ENCODE assay signal across 6 cellular contexts in the genomic region with DNA sequence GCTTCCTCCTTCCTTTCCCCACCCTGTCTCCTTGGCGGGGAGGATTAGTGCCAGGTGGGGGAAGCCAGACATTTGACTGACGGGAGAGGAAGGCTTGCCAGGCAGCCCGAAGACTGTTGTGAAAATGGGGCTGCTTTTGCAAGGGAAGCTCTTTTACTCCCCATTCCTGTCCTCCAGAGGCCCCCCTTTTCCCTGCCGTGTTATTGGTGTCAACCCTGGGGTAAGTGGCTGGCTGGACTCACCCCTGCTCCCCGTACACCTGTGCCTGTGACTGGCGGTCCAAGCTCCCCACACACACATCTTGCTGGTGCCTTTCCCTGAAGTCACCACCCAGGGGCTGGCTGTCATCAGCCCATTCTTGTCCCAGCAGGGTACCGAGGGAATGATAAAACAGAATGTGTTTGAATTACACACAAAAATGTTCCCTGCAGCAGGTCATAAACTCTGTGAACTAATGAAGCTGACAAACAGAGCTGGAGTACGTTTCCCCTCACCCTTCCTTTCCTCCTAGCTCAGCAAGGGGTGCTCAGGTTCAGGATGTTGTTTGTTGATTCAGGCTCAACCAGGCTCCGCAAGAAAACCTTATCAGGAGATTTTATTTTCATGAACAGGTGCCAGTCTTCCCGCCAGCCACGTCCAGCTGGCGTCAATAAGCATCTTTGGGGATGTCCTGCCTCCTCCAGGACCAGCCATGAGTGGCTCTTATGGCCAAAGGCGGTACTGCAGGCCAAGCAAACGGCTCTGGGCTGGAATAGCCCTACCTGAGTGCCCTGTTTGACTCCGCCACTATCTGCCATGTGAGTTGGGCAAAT. TPM values are rescaled to one million over a fixed set of nuclear protein-coding genes. Genes with fewer than 3 reads are reported as not detected.
DNase-seq lines count a peak whose midpoint lies in the region; ATAC-seq, FAIRE-seq and TF ChIP-seq lines count a peak whose summit lies in the region.

No MANE protein-coding gene starts in this region.

- in situ Hi-C loops in GM12878 (cut with MboI), result no loop called here

- no peak for TF ChIP-seq EP300 in GM12878 (IDR thresholded peaks at IDR 0.05; ENCODE audit: borderline replicate concordance in 1 of 2, control insufficient read depth in 1 of 2, low read depth in 2 of 2, low read length in 2 of 2)

- peaks cover 3% of the 10 kb centered on the region for H3K79me2 ChIP-seq in GM12878 (ENCODE audit: control insufficient read depth, insufficient read depth, low read length)

- CTCF ChIA-PET in GM12878 (lab: Yijun Ruan, JAX), result interaction anchor here (0.6 to 4.3 kb wide), 20 partner anchors 9 to 314 kb away, joined by 3 to 30 read pairs (median 5); a partner anchor contains a TSS

- no peaks in the 10 kb centered on the region for H3K9me3 ChIP-seq in GM12878 (replicated peaks; ENCODE audit: control insufficient read depth, insufficient read depth, low read length)
- no peaks in the 10 kb centered on the region for H3K9me3 ChIP-seq in neutrophil

- RAD21 ChIA-PET in GM12878 (lab: Charles Lee; ENCODE audit: unreplicated experiment), result interaction anchor here (0.9 to 1.9 kb wide), 9 partner anchors 9 to 144 kb away, joined by 3 to 9 read pairs (median 3); a partner anchor contains a TSS

- TF ChIP-seq RAD21 in GM12878 (IDR thresholded peaks at IDR 0.05; ENCODE audit: insufficient read depth, low read depth, low read length), result peak; percentile 39

- POLR2A ChIA-PET in GM12878 (lab: Charles Lee), result interaction anchor here (0.6 to 1.6 kb wide), 4 partner anchors 12 to 99 kb away, joined by 3 to 4 read pairs (median 3); no protein-coding TSS in a partner anchor

- BruUV-seq in GM12878 (replicated peaks; lab: Mats Ljungman, UMichigan), result no TSS peak

- TF ChIP-seq POLR2A in GM12878 (IDR thresholded peaks at IDR 0.05; ENCODE audit: low read depth, low read length), result no peak

- 32% methylated on average over 14 of the region's 15 CpGs for WGBS in GM12878 (ENCODE audit: insufficient coverage, insufficient replicate concordance, low lambda C conversion rate, missing lambda C conversion rate)

- H3K4me1 ChIP-seq in GM12878 (ENCODE audit: control insufficient read depth, insufficient read depth, low read length) (peaks cover 12% of the 10 kb centered on the region; the same call in 1 of the 2 replicates), neutrophil (ENCODE audit: control insufficient read depth in 1 of 2, insufficient read depth in 1 of 2, low read depth in 1 of 2, low read length in 1 of 2) (peaks cover 26 to 29% of the 10 kb centered on the region in 2 experiments)

- SMC1A ChIA-PET in GM12878 (lab: Charles Lee; ENCODE audit: uncharacterized antibody, unreplicated experiment), result interaction anchor here (0.7 to 1.6 kb wide), 8 partner anchors 9 to 148 kb away, joined by 3 to 7 read pairs (median 4); no protein-coding TSS in a partner anchor

- TF ChIP-seq CTCF in GM12878 (IDR thresholded peaks at IDR 0.05 in 2 of 3, conservative IDR thresholded peaks at IDR 0.05 in 1 of 3; ENCODE audit: control insufficient read depth in 2 of 3, extremely low read depth in 1 of 3, insufficient read depth in 1 of 3, low read depth in 3 of 3, low read length in 3 of 3) (peak; percentile 66 to 88 (median 77)), neutrophil (IDR thresholded peaks at IDR 0.05) (peak; percentile 82)

- H3K9ac ChIP-seq in GM12878 (ENCODE audit: control insufficient read depth, insufficient read depth, low read length), result no peak overlapping the region

- H3K36me3 ChIP-seq in GM12878 (ENCODE audit: control insufficient read depth in 2 of 2, insufficient read depth in 2 of 2, low read length in 1 of 2) (no peaks in the 10 kb centered on the region), neutrophil (peaks cover 39% of the 10 kb centered on the region)

- H3K4me3 ChIP-seq in GM12878 (no peak overlapping the region), neutrophil (ENCODE audit: low read depth in 1 of 2, low read length in 1 of 2) (no peak overlapping the region)

- H2AFZ ChIP-seq in GM12878 (ENCODE audit: control insufficient read depth, low read depth, low read length), result no peak overlapping the region

- H3K4me2 ChIP-seq in GM12878 (ENCODE audit: control insufficient read depth, insufficient read depth), result no peak overlapping the region

- no peaks in the 10 kb centered on the region for H4K20me1 ChIP-seq in GM12878 (ENCODE audit: control insufficient read depth, insufficient read depth)

- DNase-seq in ELF-1 (ENCODE audit: low read depth, low spot score) (peak; percentile 75), NCI-H1417 (lab: John Stamatoyannopoulos, UW) (peak; percentile 80 to 95 (median 81)), GM12878 (ENCODE audit: low read depth, low spot score) (no peak), pons (ENCODE audit: low spot score) (no peak)

- intact Hi-C loops in GM12878 (cut with micrococcal nuclease; ENCODE audit: unreplicated experiment), result no loop called here

- H3K27me3 ChIP-seq in GM12878 (replicated peaks in 1 of 2; ENCODE audit: control insufficient read depth in 2 of 2, insufficient read depth in 2 of 2, low read length in 1 of 2) (no peaks in the 10 kb centered on the region; a peak in 1 of 4 replicates), neutrophil (no peaks in the 10 kb centered on the region)

- FAIRE-seq in GM12878 (lab: Jason Lieb, UNC), result peak; percentile 54

- no peak overlapping the region for H3K27ac ChIP-seq in GM12878 (ENCODE audit: control insufficient read depth, insufficient read depth)
- peak overlapping the region; percentile 33 for H3K27ac ChIP-seq in neutrophil

- ATAC-seq in GM12878 (peak; percentile 61), GM21381 (IDR thresholded peaks at IDR 0.05; ENCODE audit: unreplicated experiment) (no peak)

RNA-seq across cellular contexts. Expression of a gene that starts 4.3 kb away (rescaled TPM):
- 11.3 and 11.4 TPM in 2 replicates for total RNA-seq in GM12878 (2013; cell fraction: nucleolus; rRNA removed)
- 5.6 and 6.1 TPM in 2 replicates for total RNA-seq in GM12878 (2014; rRNA removed)
- 4.1 and 5.6 TPM in 2 replicates for total RNA-seq in GM12878 (2014; rRNA removed; fragmentation: Illumina TruSeq; extraction: Trizol)
- total RNA-seq in GM12878 (2021), result 11.6 and 11.7 TPM in 2 replicates
- 4.5 TPM for polyA plus RNA-seq in GM12878 (2011; ENCODE audit: low read depth)
- 2.4 and 5.2 TPM in 2 replicates for polyA plus RNA-seq in GM12878 (2011; rRNA removed)
- polyA plus RNA-seq in GM12878 (2011; cell fraction: cytosol; rRNA removed), result 9.5 and 11.2 TPM in 2 replicates
- polyA plus RNA-seq in GM12878 (2011; cell fraction: nucleus; rRNA removed), result 8.6 and 10.6 TPM in 2 replicates
- polyA plus RNA-seq in GM12878 (2012), result 9.2 and 11.8 TPM in 2 replicates
- polyA plus RNA-seq in GM12878 (2014; fragmentation: Illumina TruSeq; extraction: Trizol), result 2.9 and 6.5 TPM in 2 replicates
- polyA plus RNA-seq in GM12878 (2014; fragmentation: Nextera tagmentation; extraction: Ambion mirVana), result 1 to 10 TPM; 1.5 to 4.3 TPM
- 6.9 and 10.9 TPM in 2 replicates for polyA plus RNA-seq in GM12878 (2014; rRNA removed)
- 10 to 100 TPM; 15.7 to 19.8 TPM for polyA plus RNA-seq in GM12878 (2016; fragmentation: Nextera tagmentation; extraction: Ambion mirVana)
- polyA minus RNA-seq in GM12878 (2011; rRNA and poly(A)+ RNA removed), result 7.3 and 10.3 TPM in 2 replicates
- 3.5 and 6.9 TPM in 2 replicates for polyA minus RNA-seq in GM12878 (2011; cell fraction: cytosol; rRNA and poly(A)+ RNA removed)
- polyA minus RNA-seq in GM12878 (2011; cell fraction: nucleus; rRNA and poly(A)+ RNA removed), result 5.9 and 11.0 TPM in 2 replicates

RNA-seq across cellular contexts. Expression of a gene that starts 17.7 kb away (rescaled TPM):
- total RNA-seq in GM12878 (2013; cell fraction: nucleolus; rRNA removed), result 4.4 and 6.6 TPM in 2 replicates
- total RNA-seq in GM12878 (2014; rRNA removed), result 0.76 and 1.2 TPM in 2 replicates
- 0.88 and 0.94 TPM in 2 replicates for total RNA-seq in GM12878 (2014; rRNA removed; fragmentation: Illumina TruSeq; extraction: Trizol)
- total RNA-seq in GM12878 (2021), result 3.1 and 3.4 TPM in 2 replicates
- polyA plus RNA-seq in GM12878 (2011; ENCODE audit: low read depth), result 0.83 TPM
- polyA plus RNA-seq in GM12878 (2011; rRNA removed), result 0.17 and 0.30 TPM in 2 replicates
- 0.57 and 0.84 TPM in 2 replicates for polyA plus RNA-seq in GM12878 (2011; cell fraction: cytosol; rRNA removed)
- 2.8 and 2.9 TPM in 2 replicates for polyA plus RNA-seq in GM12878 (2011; cell fraction: nucleus; rRNA removed)
- 2.9 and 4.1 TPM in 2 replicates for polyA plus RNA-seq in GM12878 (2012)
- 0.17 and 0.84 TPM in 2 replicates for polyA plus RNA-seq in GM12878 (2014; fragmentation: Illumina TruSeq; extraction: Trizol)
- polyA plus RNA-seq in GM12878 (2014; fragmentation: Nextera tagmentation; extraction: Ambion mirVana), result under 1 TPM; 0.03 to 0.16 TPM
- polyA plus RNA-seq in GM12878 (2014; rRNA removed), result 2.4 and 3.0 TPM in 2 replicates
- 1 to 10 TPM in 1 of 2 experiments, under 1 TPM in 1; 0.98 to 1.0 TPM for polyA plus RNA-seq in GM12878 (2016; fragmentation: Nextera tagmentation; extraction: Ambion mirVana)
- 0.22 and 0.41 TPM in 2 replicates for polyA minus RNA-seq in GM12878 (2011; rRNA and poly(A)+ RNA removed)
- polyA minus RNA-seq in GM12878 (2011; cell fraction: cytosol; rRNA and poly(A)+ RNA removed), result 0.53 and 0.94 TPM in 2 replicates
- 0.73 and 0.96 TPM in 2 replicates for polyA minus RNA-seq in GM12878 (2011; cell fraction: nucleus; rRNA and poly(A)+ RNA removed)

RNA-seq across cellular contexts. Expression of a gene that starts 26.1 kb away (rescaled TPM):
- total RNA-seq in GM12878 (2013; cell fraction: nucleolus; rRNA removed), result 22.0 and 36.6 TPM in 2 replicates
- total RNA-seq in GM12878 (2014; rRNA removed) (115 and 144 TPM in 2 replicates), GM12878 (2014; rRNA removed; fragmentation: Illumina TruSeq; extraction: Trizol) (41.6 and 43.7 TPM in 2 replicates), GM12878 (2021) (86.3 and 88.5 TPM in 2 replicates)
- 15.1 TPM for polyA plus RNA-seq in GM12878 (2011; ENCODE audit: low read depth)
- polyA plus RNA-seq in GM12878 (2011; rRNA removed) (17.4 and 40.2 TPM in 2 replicates), GM12878 (2014; fragmentation: Illumina TruSeq; extraction: Trizol) (10.4 and 24.2 TPM in 2 replicates), GM12878 (2014; fragmentation: Nextera tagmentation; extraction: Ambion mirVana) (1 to 10 TPM; 3.7 to 9.8 TPM), GM12878 (2014; rRNA removed) (158 and 188 TPM in 2 replicates), GM12878 (2016; fragmentation: Nextera tagmentation; extraction: Ambion mirVana) (100 to 1,000 TPM; 116 to 129 TPM)
- polyA plus RNA-seq in GM12878 (2011; cell fraction: cytosol; rRNA removed), result 45.1 and 76.6 TPM in 2 replicates
- polyA plus RNA-seq in GM12878 (2011; cell fraction: nucleus; rRNA removed), result 82.6 and 87.6 TPM in 2 replicates
- 49.7 and 55.2 TPM in 2 replicates for polyA plus RNA-seq in GM12878 (2012)
- polyA minus RNA-seq in GM12878 (2011; rRNA and poly(A)+ RNA removed), result 10.6 and 15.4 TPM in 2 replicates
- 7.4 and 11.4 TPM in 2 replicates for polyA minus RNA-seq in GM12878 (2011; cell fraction: cytosol; rRNA and poly(A)+ RNA removed)
- 20.4 and 32.2 TPM in 2 replicates for polyA minus RNA-seq in GM12878 (2011; cell fraction: nucleus; rRNA and poly(A)+ RNA removed)

RNA-seq across cellular contexts. Expression of a gene that starts 48.8 kb away (rescaled TPM):
- 43.4 and 56.9 TPM in 2 replicates for total RNA-seq in GM12878 (2013; cell fraction: nucleolus; rRNA removed)
- total RNA-seq in GM12878 (2014; rRNA removed) (150 and 158 TPM in 2 replicates), GM12878 (2014; rRNA removed; fragmentation: Illumina TruSeq; extraction: Trizol) (324 and 357 TPM in 2 replicates), GM12878 (2021) (316 and 327 TPM in 2 replicates)
- polyA plus RNA-seq in GM12878 (2011; ENCODE audit: low read depth), result 208 TPM
- polyA plus RNA-seq in GM12878 (2011; rRNA removed) (79.7 and 112 TPM in 2 replicates), GM12878 (2014; fragmentation: Illumina TruSeq; extraction: Trizol) (101 and 318 TPM in 2 replicates), GM12878 (2014; fragmentation: Nextera tagmentation; extraction: Ambion mirVana) (100 to 1,000 TPM in 1 of 2 experiments, 10 to 100 TPM in 1; 95.9 to 140 TPM), GM12878 (2014; rRNA removed) (339 and 341 TPM in 2 replicates), GM12878 (2016; fragmentation: Nextera tagmentation; extraction: Ambion mirVana) (100 to 1,000 TPM; 648 to 651 TPM)
- polyA plus RNA-seq in GM12878 (2011; cell fraction: cytosol; rRNA removed), result 288 and 290 TPM in 2 replicates
- polyA plus RNA-seq in GM12878 (2011; cell fraction: nucleus; rRNA removed), result 199 and 203 TPM in 2 replicates
- polyA plus RNA-seq in GM12878 (2012), result 277 and 284 TPM in 2 replicates
- polyA minus RNA-seq in GM12878 (2011; rRNA and poly(A)+ RNA removed), result 39.5 and 98.5 TPM in 2 replicates
- polyA minus RNA-seq in GM12878 (2011; cell fraction: cytosol; rRNA and poly(A)+ RNA removed), result 111 and 140 TPM in 2 replicates
- polyA minus RNA-seq in GM12878 (2011; cell fraction: nucleus; rRNA and poly(A)+ RNA removed), result 46.9 and 65.1 TPM in 2 replicates

RNA-seq across cellular contexts. Expression of a gene that starts 58.5 kb away (rescaled TPM):
- 9.1 and 11.1 TPM in 2 replicates for total RNA-seq in GM12878 (2013; cell fraction: nucleolus; rRNA removed)
- total RNA-seq in GM12878 (2014; rRNA removed), result 13.6 and 14.2 TPM in 2 replicates
- 11.9 and 13.3 TPM in 2 replicates for total RNA-seq in GM12878 (2014; rRNA removed; fragmentation: Illumina TruSeq; extraction: Trizol)
- total RNA-seq in GM12878 (2021), result 16.7 and 16.8 TPM in 2 replicates
- 9.5 TPM for polyA plus RNA-seq in GM12878 (2011; ENCODE audit: low read depth)
- polyA plus RNA-seq in GM12878 (2011; rRNA removed), result 27.5 and 32.3 TPM in 2 replicates
- 27.2 and 28.9 TPM in 2 replicates for polyA plus RNA-seq in GM12878 (2011; cell fraction: cytosol; rRNA removed)
- 17.1 and 18.6 TPM in 2 replicates for polyA plus RNA-seq in GM12878 (2011; cell fraction: nucleus; rRNA removed)
- 11.4 and 12.4 TPM in 2 replicates for polyA plus RNA-seq in GM12878 (2012)
- 17.3 and 20.0 TPM in 2 replicates for polyA plus RNA-seq in GM12878 (2014; fragmentation: Illumina TruSeq; extraction: Trizol)
- polyA plus RNA-seq in GM12878 (2014; fragmentation: Nextera tagmentation; extraction: Ambion mirVana), result 1 to 10 TPM; 1.5 to 2.2 TPM
- 15.6 and 16.1 TPM in 2 replicates for polyA plus RNA-seq in GM12878 (2014; rRNA removed)
- polyA plus RNA-seq in GM12878 (2016; fragmentation: Nextera tagmentation; extraction: Ambion mirVana), result 1 to 10 TPM; 1.5 to 4.5 TPM
- 15.0 and 21.0 TPM in 2 replicates for polyA minus RNA-seq in GM12878 (2011; rRNA and poly(A)+ RNA removed)
- 4.9 and 7.3 TPM in 2 replicates for polyA minus RNA-seq in GM12878 (2011; cell fraction: cytosol; rRNA and poly(A)+ RNA removed)
- polyA minus RNA-seq in GM12878 (2011; cell fraction: nucleus; rRNA and poly(A)+ RNA removed), result 2.8 and 4.6 TPM in 2 replicates

Comparison
In these comparisons a context has a peak if more than half of its experiments do, and no peak if none do; other contexts are left out.
1. DNase-seq: peak in ELF-1 (single experiment) and NCI-H1417 (3 of 3); none in GM12878 (single experiment) and pons (single experiment).